ENCODE assay signal across 8 cellular contexts in genomic region chr2:125561302-125561701, GRCh38.
"Had no signal": no experiment of that assay in that cellular context is flagged by ENCODE, and none has a peak within 500 bp of the region (broad histone marks: within the 10 kb centered on the region; RNA-seq: fewer than 3 reads in every experiment).

No MANE protein-coding gene starts in this region.

- DNase-seq: GM23248, GOT3, H7, HFFc6 had no signal

- H3K4me1 ChIP-seq: HAP-1 had no signal

- ATAC-seq: HCT116, HepG2 had no signal

- H3K4me3 ChIP-seq: GM23248, HAP-1 had no signal

- H3K9me3 ChIP-seq: HAP-1 had no signal

- H3K27ac ChIP-seq: GM23248, HL-60 had no signal

- H2AFZ ChIP-seq: GM23248 had no signal

- H3K36me3 ChIP-seq: HAP-1 had no signal

- H3K9ac ChIP-seq: GM23248 had no signal
